ENCODE assay signal across 26 cellular contexts in the genomic region with DNA sequence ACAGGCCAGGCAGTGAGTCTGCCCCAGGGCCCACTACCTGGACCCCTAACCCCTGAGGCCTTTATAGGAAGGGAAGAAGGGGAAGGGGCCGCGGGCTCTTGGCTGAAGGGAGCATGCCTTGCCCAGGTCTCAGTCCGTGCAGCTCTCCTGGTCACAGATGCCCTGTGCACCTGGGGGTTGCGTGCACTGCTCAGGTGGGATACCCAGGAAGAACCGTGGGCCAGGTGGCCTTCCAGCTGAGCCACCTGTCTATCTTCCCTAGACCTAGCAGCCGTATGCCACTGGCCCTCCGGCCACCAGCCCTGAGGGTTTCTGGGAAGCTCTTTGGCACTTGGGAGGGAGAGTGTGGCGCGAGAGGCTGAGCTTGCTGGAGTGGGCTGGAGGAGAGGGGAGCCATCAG.
"Had no signal": no experiment of that assay in that cellular context is flagged by ENCODE, and none has a peak within 500 bp of the region (broad histone marks: within the 10 kb centered on the region; RNA-seq: fewer than 3 reads in every experiment).

No MANE protein-coding gene starts in this region.

- H3K9me3 Mint-ChIP-seq: naive thymus-derived CD4-positive, alpha-beta T cell; natural killer cell; nephron; stimulated activated memory B cell treated with anti-CD40 and anti-IgM and Interleukin-4, amounts not matched to agents 10 μg/mL and 1 μg/mL and 100 μg/mL, for 72 hours; stimulated activated naive CD8-positive, alpha-beta T cell treated with anti-CD3 and anti-CD28 coated beads, Interleukin-15, amount 100 ng/mL, for 72 hours had no signal

- H3K9me3 ChIP-seq: ovary, psoas muscle, right lobe of liver, sigmoid colon, suprapubic skin, testis, tibial artery, transverse colon, upper lobe of left lung, vagina had no signal

- H3K27ac ChIP-seq: ovary, parathyroid adenoma, psoas muscle, right lobe of liver, sigmoid colon, suprapubic skin, testis, tibial artery, transverse colon, upper lobe of left lung, vagina had no signal

- H3K79me2 ChIP-seq: parathyroid adenoma had no signal

- H3K4me3 ChIP-seq: ovary, psoas muscle, right lobe of liver, sigmoid colon, suprapubic skin, testis, tibial artery, transverse colon, upper lobe of left lung, vagina had no signal

- H3K4me3 Mint-ChIP-seq: naive thymus-derived CD4-positive, alpha-beta T cell; natural killer cell; nephron; stimulated activated memory B cell treated with anti-CD40 and anti-IgM and Interleukin-4, amounts not matched to agents 10 μg/mL and 1 μg/mL and 100 μg/mL, for 72 hours; stimulated activated naive CD8-positive, alpha-beta T cell treated with anti-CD3 and anti-CD28 coated beads, Interleukin-15, amount 100 ng/mL, for 72 hours had no signal

- H3K36me3 Mint-ChIP-seq: naive thymus-derived CD4-positive, alpha-beta T cell; natural killer cell; stimulated activated memory B cell treated with anti-CD40 and anti-IgM and Interleukin-4, amounts not matched to agents 10 μg/mL and 1 μg/mL and 100 μg/mL, for 72 hours had no signal

- H3K27me3 Mint-ChIP-seq: naive thymus-derived CD4-positive, alpha-beta T cell; progenitor cell of endocrine pancreas; stimulated activated memory B cell treated with anti-CD40 and anti-IgM and Interleukin-4, amounts not matched to agents 10 μg/mL and 1 μg/mL and 100 μg/mL, for 72 hours had no signal

- DNase-seq: naive thymus-derived CD4-positive, alpha-beta T cell; natural killer cell; occipital lobe; ovary; right lobe of liver; sigmoid colon; small intestine; stimulated activated CD4-positive, alpha-beta T cell treated with anti-CD3 and anti-CD28 coated beads, Interleukin-15, amount 100 ng/mL, for 24 hours; stimulated activated CD4-positive, alpha-beta T cell treated with anti-CD3 and anti-CD28 coated beads, Interleukin-4, amount 100 ng/mL, for 1 hour; stimulated activated CD4-positive, alpha-beta T cell treated with anti-CD3 and anti-CD28 coated beads, Interleukin-4, amount 100 ng/mL, for 4 hours; stimulated activated CD8-positive, alpha-beta memory T cell treated with anti-CD3 and anti-CD28 coated beads, Interleukin-4, amount 100 ng/mL, for 48 hours; stimulated activated naive CD4-positive, alpha-beta T cell; stimulated activated naive CD8-positive, alpha-beta T cell treated with anti-CD3 and anti-CD28 coated beads, Interleukin-15, amount 100 ng/mL, for 72 hours; stimulated activated naive CD8-positive, alpha-beta T cell treated with anti-CD3 and anti-CD28 coated beads, Interleukin-15, Interleukin-2, amounts not matched to agents 100 U/mL and 50 U/mL, for 24 hours; substantia nigra; testis; tibial artery; transverse colon had no signal

- H3K36me3 ChIP-seq: ovary, right lobe of liver, sigmoid colon, suprapubic skin, tibial artery, transverse colon, upper lobe of left lung, vagina had no signal

- H3K4me1 Mint-ChIP-seq: naive thymus-derived CD4-positive, alpha-beta T cell; natural killer cell; stimulated activated memory B cell treated with anti-CD40 and anti-IgM and Interleukin-4, amounts not matched to agents 10 μg/mL and 1 μg/mL and 100 μg/mL, for 72 hours had no signal

- ATAC-seq: naive thymus-derived CD4-positive, alpha-beta T cell; natural killer cell; psoas muscle; right lobe of liver; stimulated activated memory B cell treated with anti-CD40 and anti-IgM and Interleukin-4, amounts not matched to agents 10 μg/mL and 1 μg/mL and 100 μg/mL, for 72 hours; stimulated activated naive CD8-positive, alpha-beta T cell treated with anti-CD3 and anti-CD28 coated beads, Interleukin-15, amount 100 ng/mL, for 72 hours; stimulated activated naive CD8-positive, alpha-beta T cell treated with anti-CD3 and anti-CD28 coated beads, Interleukin-15, Interleukin-2, amounts not matched to agents 100 U/mL and 50 U/mL, for 24 hours had no signal

- H3K27me3 ChIP-seq: ovary, right lobe of liver, sigmoid colon, testis, tibial artery, transverse colon, upper lobe of left lung, vagina had no signal

- H3K4me1 ChIP-seq: parathyroid adenoma, psoas muscle, right lobe of liver, sigmoid colon, testis, tibial artery, transverse colon, upper lobe of left lung, vagina had no signal

- H3K27ac Mint-ChIP-seq: naive thymus-derived CD4-positive, alpha-beta T cell; natural killer cell; nephron; progenitor cell of endocrine pancreas; stimulated activated memory B cell treated with anti-CD40 and anti-IgM and Interleukin-4, amounts not matched to agents 10 μg/mL and 1 μg/mL and 100 μg/mL, for 72 hours had no signal

- H2AFZ ChIP-seq: parathyroid adenoma had no signal
